1 cellular context compared by ENCODE assay signal in genomic region chr7:150666412-150666811, GRCh38.
TF ChIP-seq lines count a peak whose summit lies in the region.

No MANE protein-coding gene starts in this region.

TF ChIP-seq in GM12878, 131 proteins besides CTCF, POLR2A, EP300 and RAD21:
- TF ChIP-seq, protein P1, sequence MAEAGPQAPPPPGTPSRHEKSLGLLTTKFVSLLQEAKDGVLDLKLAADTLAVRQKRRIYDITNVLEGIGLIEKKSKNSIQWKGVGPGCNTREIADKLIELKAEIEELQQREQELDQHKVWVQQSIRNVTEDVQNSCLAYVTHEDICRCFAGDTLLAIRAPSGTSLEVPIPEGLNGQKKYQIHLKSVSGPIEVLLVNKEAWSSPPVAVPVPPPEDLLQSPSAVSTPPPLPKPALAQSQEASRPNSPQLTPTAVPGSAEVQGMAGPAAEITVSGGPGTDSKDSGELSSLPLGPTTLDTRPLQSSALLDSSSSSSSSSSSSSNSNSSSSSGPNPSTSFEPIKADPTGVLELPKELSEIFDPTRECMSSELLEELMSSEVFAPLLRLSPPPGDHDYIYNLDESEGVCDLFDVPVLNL (IDR thresholded peaks at IDR 0.05; ENCODE audit: low read depth, low read length), result no peak
- TF ChIP-seq RBBP5 (conservative IDR thresholded peaks at IDR 0.05), result no peak
- TF ChIP-seq SPI1 (IDR thresholded peaks at IDR 0.05; ENCODE audit: borderline replicate concordance, insufficient read depth, low read depth, low read length), result peak; percentile 26; the same call in 1 of the 2 replicates
- TF ChIP-seq PKNOX1 (IDR thresholded peaks at IDR 0.05), result peak; percentile 72
- TF ChIP-seq, protein P2, sequence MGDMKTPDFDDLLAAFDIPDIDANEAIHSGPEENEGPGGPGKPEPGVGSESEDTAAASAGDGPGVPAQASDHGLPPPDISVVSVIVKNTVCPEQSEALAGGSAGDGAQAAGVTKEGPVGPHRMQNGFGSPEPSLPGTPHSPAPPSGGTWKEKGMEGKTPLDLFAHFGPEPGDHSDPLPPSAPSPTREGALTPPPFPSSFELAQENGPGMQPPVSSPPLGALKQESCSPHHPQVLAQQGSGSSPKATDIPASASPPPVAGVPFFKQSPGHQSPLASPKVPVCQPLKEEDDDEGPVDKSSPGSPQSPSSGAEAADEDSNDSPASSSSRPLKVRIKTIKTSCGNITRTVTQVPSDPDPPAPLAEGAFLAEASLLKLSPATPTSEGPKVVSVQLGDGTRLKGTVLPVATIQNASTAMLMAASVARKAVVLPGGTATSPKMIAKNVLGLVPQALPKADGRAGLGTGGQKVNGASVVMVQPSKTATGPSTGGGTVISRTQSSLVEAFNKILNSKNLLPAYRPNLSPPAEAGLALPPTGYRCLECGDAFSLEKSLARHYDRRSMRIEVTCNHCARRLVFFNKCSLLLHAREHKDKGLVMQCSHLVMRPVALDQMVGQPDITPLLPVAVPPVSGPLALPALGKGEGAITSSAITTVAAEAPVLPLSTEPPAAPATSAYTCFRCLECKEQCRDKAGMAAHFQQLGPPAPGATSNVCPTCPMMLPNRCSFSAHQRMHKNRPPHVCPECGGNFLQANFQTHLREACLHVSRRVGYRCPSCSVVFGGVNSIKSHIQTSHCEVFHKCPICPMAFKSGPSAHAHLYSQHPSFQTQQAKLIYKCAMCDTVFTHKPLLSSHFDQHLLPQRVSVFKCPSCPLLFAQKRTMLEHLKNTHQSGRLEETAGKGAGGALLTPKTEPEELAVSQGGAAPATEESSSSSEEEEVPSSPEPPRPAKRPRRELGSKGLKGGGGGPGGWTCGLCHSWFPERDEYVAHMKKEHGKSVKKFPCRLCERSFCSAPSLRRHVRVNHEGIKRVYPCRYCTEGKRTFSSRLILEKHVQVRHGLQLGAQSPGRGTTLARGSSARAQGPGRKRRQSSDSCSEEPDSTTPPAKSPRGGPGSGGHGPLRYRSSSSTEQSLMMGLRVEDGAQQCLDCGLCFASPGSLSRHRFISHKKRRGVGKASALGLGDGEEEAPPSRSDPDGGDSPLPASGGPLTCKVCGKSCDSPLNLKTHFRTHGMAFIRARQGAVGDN (IDR thresholded peaks at IDR 0.05), result 0 out of 2 replicates have a peak, but pooled peaks have one; percentile 11
